Comparison of ENCODE assay signal across 16 cellular contexts in the genomic region with DNA sequence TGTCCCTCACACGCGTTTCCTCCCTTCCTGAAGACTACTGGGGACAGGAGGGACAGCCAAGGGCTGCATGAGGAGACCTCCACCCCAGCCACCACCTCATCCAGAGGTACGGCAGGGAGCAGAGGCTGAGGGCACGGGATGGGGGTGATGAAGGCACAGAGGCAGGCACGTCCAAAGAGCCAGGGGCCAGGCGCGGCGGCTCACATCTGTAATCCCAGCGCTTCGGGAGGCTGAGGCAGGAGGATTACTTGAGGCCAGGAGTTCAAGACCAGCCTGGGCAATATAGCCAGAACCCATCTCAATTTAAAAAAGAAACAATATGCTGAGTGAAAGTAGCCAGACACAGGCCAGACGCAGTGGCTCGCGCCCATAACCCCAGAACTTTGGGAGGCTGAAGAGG. TPM values are rescaled to one million over a fixed set of nuclear protein-coding genes. Genes with fewer than 3 reads are reported as not detected.
DNase-seq lines count a peak whose midpoint lies in the region; TF ChIP-seq lines count a peak whose summit lies in the region.
"Had no signal": no experiment of that assay in that cellular context is flagged by ENCODE, and none has a peak within 500 bp of the region (broad histone marks: within the 10 kb centered on the region; RNA-seq: fewer than 3 reads in every experiment).

No MANE protein-coding gene starts in this region.

- H3K9me3 Mint-ChIP-seq in H9, result no peaks in the 10 kb centered on the region
- no peaks in the 10 kb centered on the region for H3K9me3 Mint-ChIP-seq in activated T-helper 1 cell treated with anti-CD3 and anti-CD28 coated beads, Interleukin-12 subunit alpha, Interleukin-12 subunit beta, Interleukin-2, Interleukin-4 antibody, amounts not matched to agents 30 ng/mL and 10 ng/mL and 1 ng/mL, durations not matched to agents 14 hours and 24 hours and 36 hours
- no peaks in the 10 kb centered on the region for H3K9me3 Mint-ChIP-seq in activated T-cell treated with anti-CD3 and anti-CD28 coated beads, Interleukin-2, amount 50 U/mL, for 24 hours
- no peaks in the 10 kb centered on the region for H3K9me3 Mint-ChIP-seq in glutamatergic neuron (ENCODE audit: unreplicated experiment)
- H3K9me3 Mint-ChIP-seq: activated naive CD8-positive, alpha-beta T cell treated with anti-CD3 and anti-CD28 coated beads for 36 hours; naive thymus-derived CD8-positive, alpha-beta T cell had no signal

- no CpG with 5 or more reads among the region's 13 CpGs for WGBS in H9 (ENCODE audit: extremely low coverage, insufficient read length, low lambda C conversion rate)
- 92% methylated on average over 13 of the region's 13 CpGs for WGBS in hepatocyte (ENCODE audit: low lambda C conversion rate, missing lambda C conversion rate)
- 86% methylated on average over 13 of the region's 13 CpGs for WGBS in prostate gland

- H3K79me2 ChIP-seq in H9 (ENCODE audit: insufficient read depth, low read length) (no peaks in the 10 kb centered on the region), hepatocyte (peaks cover 35% of the 10 kb centered on the region)

- H2AFZ ChIP-seq in H9 (ENCODE audit: low read length), result no peak overlapping the region
- H2AFZ ChIP-seq in hepatocyte, result no peak overlapping the region

- no peak overlapping the region for H3K9ac ChIP-seq in H9 (ENCODE audit: extremely low read depth, insufficient read length, low read length)

- no peak overlapping the region for H3K56ac ChIP-seq in H9 (ENCODE audit: insufficient read length, low read depth, low read length)

- TF ChIP-seq CTCF in H9 (conservative IDR thresholded peaks at IDR 0.05) (no peak), hepatocyte (IDR thresholded peaks at IDR 0.05; ENCODE audit: poor library complexity) (no peak), prostate gland (IDR thresholded peaks at IDR 0.05) (no peak), glutamatergic neuron (IDR thresholded peaks at IDR 0.05; ENCODE audit: partially characterized antibody, unreplicated experiment) (no peak)

- H3K9me3 ChIP-seq in H9 (ENCODE audit: control insufficient read depth, low read depth, low read length) (no peaks in the 10 kb centered on the region), hepatocyte (ENCODE audit: low read depth) (no peaks in the 10 kb centered on the region), prostate gland (no peaks in the 10 kb centered on the region)
- H3K9me3 ChIP-seq: left lung had no signal

- no peak overlapping the region for H3K27ac Mint-ChIP-seq in H9
- H3K27ac Mint-ChIP-seq in activated T-helper 1 cell treated with anti-CD3 and anti-CD28 coated beads, Interleukin-12 subunit alpha, Interleukin-12 subunit beta, Interleukin-2, Interleukin-4 antibody, amounts not matched to agents 30 ng/mL and 10 ng/mL and 1 ng/mL, durations not matched to agents 14 hours and 24 hours and 36 hours, result no peak overlapping the region
- H3K27ac Mint-ChIP-seq in activated T-cell treated with anti-CD3 and anti-CD28 coated beads, Interleukin-2, amount 50 U/mL, for 24 hours, result no peak overlapping the region
- H3K27ac Mint-ChIP-seq in glutamatergic neuron (ENCODE audit: unreplicated experiment), result no peak overlapping the region
- H3K27ac Mint-ChIP-seq: activated naive CD8-positive, alpha-beta T cell treated with anti-CD3 and anti-CD28 coated beads for 36 hours had no signal

- H3K27me3 ChIP-seq in H9 (ENCODE audit: insufficient read depth, low read length) (no peaks in the 10 kb centered on the region), hepatocyte (no peaks in the 10 kb centered on the region), prostate gland (replicated peaks; ENCODE audit: insufficient read depth) (no peaks in the 10 kb centered on the region)
- H3K27me3 ChIP-seq: left lung had no signal

- H4K8ac ChIP-seq in H9 (replicated peaks; ENCODE audit: insufficient read length, low read depth, low read length), result no peak overlapping the region

- no peaks in the 10 kb centered on the region for H3K36me3 ChIP-seq in hepatocyte (replicated peaks; ENCODE audit: insufficient read depth, low read depth)
- no peaks in the 10 kb centered on the region for H3K36me3 ChIP-seq in prostate gland
- H3K36me3 ChIP-seq: left lung had no signal

- no peak overlapping the region for H3K4me3 ChIP-seq in hepatocyte
- H3K4me3 ChIP-seq in prostate gland, result no peak overlapping the region

- H4K91ac ChIP-seq in H9 (ENCODE audit: insufficient read length, low read depth, low read length), result no peak overlapping the region

- H3K18ac ChIP-seq in H9 (ENCODE audit: insufficient read length, low read depth, low read length), result no peak overlapping the region

- H3K27ac ChIP-seq in H9 (ENCODE audit: insufficient read length, low read depth, low read length) (no peak overlapping the region), hepatocyte (peak overlapping the region; percentile 51), prostate gland (peak overlapping the region; percentile 81)

- H3K4me1 ChIP-seq in H9 (ENCODE audit: insufficient read depth, low read length) (no peaks in the 10 kb centered on the region; the same call in 1 of the 2 replicates), hepatocyte (ENCODE audit: insufficient read depth) (peaks cover 30% of the 10 kb centered on the region), prostate gland (replicated peaks) (peaks cover 21% of the 10 kb centered on the region)

- peaks cover 8% of the 10 kb centered on the region for H3K23me2 ChIP-seq in H9 (ENCODE audit: insufficient read length, low read depth, low read length, poor library complexity, severe bottlenecking)

- no peak overlapping the region for H2BK15ac ChIP-seq in H9 (ENCODE audit: low read depth, low read length)

- no peaks in the 10 kb centered on the region for H4K20me1 ChIP-seq in H9 (ENCODE audit: control insufficient read depth, insufficient read depth, insufficient read length)
- H4K20me1 ChIP-seq in hepatocyte (ENCODE audit: insufficient read depth, poor library complexity, severe bottlenecking), result no peaks in the 10 kb centered on the region

- no peak overlapping the region for H3T11ph ChIP-seq in H9 (ENCODE audit: low read length)

- no peaks in the 10 kb centered on the region for H3K79me1 ChIP-seq in H9 (ENCODE audit: insufficient read depth, low read depth, low read length, poor library complexity, severe bottlenecking)

- no peak overlapping the region for H3K4ac ChIP-seq in H9 (ENCODE audit: low read depth, low read length)

- intact Hi-C loops in activated T-helper 1 cell treated with anti-CD3 and anti-CD28 coated beads, Interleukin-12 subunit alpha, Interleukin-12 subunit beta, Interleukin-2, Interleukin-4 antibody, amounts not matched to agents 30 ng/mL and 10 ng/mL and 1 ng/mL, durations not matched to agents 14 hours and 24 hours and 36 hours (cut with micrococcal nuclease), result loop anchor here (5.0 kb wide), 1 partner anchor 579 kb away; a partner anchor contains a TSS
- intact Hi-C loops in prostate gland (cut with DNase I), result no loop called here

- peaks cover 3% of the 10 kb centered on the region for H3K27me3 Mint-ChIP-seq in H9 (ENCODE audit: low read depth)
- H3K27me3 Mint-ChIP-seq in activated T-helper 1 cell treated with anti-CD3 and anti-CD28 coated beads, Interleukin-12 subunit alpha, Interleukin-12 subunit beta, Interleukin-2, Interleukin-4 antibody, amounts not matched to agents 30 ng/mL and 10 ng/mL and 1 ng/mL, durations not matched to agents 14 hours and 24 hours and 36 hours (ENCODE audit: insufficient read depth), result peaks cover 4% of the 10 kb centered on the region
- H3K27me3 Mint-ChIP-seq in activated T-cell treated with anti-CD3 and anti-CD28 coated beads, Interleukin-2, amount 50 U/mL, for 24 hours, result no peaks in the 10 kb centered on the region
- peaks cover 5% of the 10 kb centered on the region for H3K27me3 Mint-ChIP-seq in glutamatergic neuron (ENCODE audit: unreplicated experiment)
- H3K27me3 Mint-ChIP-seq: activated naive CD8-positive, alpha-beta T cell treated with anti-CD3 and anti-CD28 coated beads for 36 hours; naive thymus-derived CD8-positive, alpha-beta T cell had no signal

- no peak overlapping the region for H2AK5ac ChIP-seq in H9 (ENCODE audit: insufficient read length, low read length)

- H3K23ac ChIP-seq in H9 (ENCODE audit: insufficient read length, low read depth, low read length), result no peak overlapping the region

- H4K5ac ChIP-seq in H9 (ENCODE audit: insufficient read length, low read depth, low read length), result no peak overlapping the region

- H3K14ac ChIP-seq in H9 (ENCODE audit: insufficient read depth, low read length), result peak overlapping the region; percentile 17; the same call in 1 of the 2 replicates

- H3K9me2 ChIP-seq in hepatocyte (replicated peaks; ENCODE audit: insufficient read depth), result no peaks in the 10 kb centered on the region

- H2BK12ac ChIP-seq in H9 (ENCODE audit: insufficient read length, low read depth, low read length), result no peak overlapping the region

- H3K4me1 Mint-ChIP-seq in H9, result peaks cover 4 to 26% of the 10 kb centered on the region in 2 experiments
- no peaks in the 10 kb centered on the region for H3K4me1 Mint-ChIP-seq in activated T-helper 1 cell treated with anti-CD3 and anti-CD28 coated beads, Interleukin-12 subunit alpha, Interleukin-12 subunit beta, Interleukin-2, Interleukin-4 antibody, amounts not matched to agents 30 ng/mL and 10 ng/mL and 1 ng/mL, durations not matched to agents 14 hours and 24 hours and 36 hours (ENCODE audit: low read depth)
- H3K4me1 Mint-ChIP-seq in activated T-cell treated with anti-CD3 and anti-CD28 coated beads, Interleukin-2, amount 50 U/mL, for 24 hours (ENCODE audit: low read depth), result peaks cover 11% of the 10 kb centered on the region
- peaks cover 11% of the 10 kb centered on the region for H3K4me1 Mint-ChIP-seq in glutamatergic neuron (ENCODE audit: low read depth, unreplicated experiment)

- no peak for DNase-seq in H9
- DNase-seq in activated T-helper 1 cell treated with anti-CD3 and anti-CD28 coated beads, Interleukin-12 subunit alpha, Interleukin-12 subunit beta, Interleukin-2, Interleukin-4 antibody, amounts not matched to agents 30 ng/mL and 10 ng/mL and 1 ng/mL, durations not matched to agents 14 hours and 24 hours and 36 hours (ENCODE audit: low spot score), result no peak
- no peak for DNase-seq in hepatocyte (ENCODE audit: low spot score)
- DNase-seq in prostate gland (ENCODE audit: low spot score), result no peak
- DNase-seq in activated T-cell treated with anti-CD3 and anti-CD28 coated beads, Interleukin-2, amount 50 U/mL, for 24 hours, result no peak
- DNase-seq in glutamatergic neuron, result no peak
- no peak for DNase-seq in DMS114 treated with DMSO at 0.1 percent for 48 hours (lab: John Stamatoyannopoulos, UW; ENCODE audit: unreplicated experiment)
- no peak for DNase-seq in NK-92 treated with Interleukin-12 subunit alpha and Interleukin-12 subunit beta, amount 100 ng/mL, for 24 hours (lab: John Stamatoyannopoulos, UW)
- DNase-seq: activated CD4-positive, alpha-beta T cell treated with anti-CD3 and anti-CD28 coated beads for 4 hours; activated naive CD8-positive, alpha-beta T cell treated with anti-CD3 and anti-CD28 coated beads for 36 hours; effector CD8-positive, alpha-beta T cell; naive thymus-derived CD8-positive, alpha-beta T cell; NCI-H1048; NCI-H2171; retina had no signal

- no peaks in the 10 kb centered on the region for H3K36me3 Mint-ChIP-seq in H9 (ENCODE audit: insufficient read depth in 1 of 3, low read depth in 3 of 3)
- H3K36me3 Mint-ChIP-seq in activated T-helper 1 cell treated with anti-CD3 and anti-CD28 coated beads, Interleukin-12 subunit alpha, Interleukin-12 subunit beta, Interleukin-2, Interleukin-4 antibody, amounts not matched to agents 30 ng/mL and 10 ng/mL and 1 ng/mL, durations not matched to agents 14 hours and 24 hours and 36 hours (ENCODE audit: low read depth), result no peaks in the 10 kb centered on the region
- H3K36me3 Mint-ChIP-seq in activated T-cell treated with anti-CD3 and anti-CD28 coated beads, Interleukin-2, amount 50 U/mL, for 24 hours (ENCODE audit: low read depth), result no peaks in the 10 kb centered on the region
- no peaks in the 10 kb centered on the region for H3K36me3 Mint-ChIP-seq in glutamatergic neuron (ENCODE audit: unreplicated experiment)
- H3K36me3 Mint-ChIP-seq: activated naive CD8-positive, alpha-beta T cell treated with anti-CD3 and anti-CD28 coated beads for 36 hours; naive thymus-derived CD8-positive, alpha-beta T cell had no signal

- H2BK20ac ChIP-seq in H9 (ENCODE audit: low read depth, low read length, poor library complexity, severe bottlenecking), result no peak overlapping the region

- H3K4me2 ChIP-seq in H9 (ENCODE audit: insufficient read depth, insufficient read length, low read length) (no peak overlapping the region), hepatocyte (peak overlapping the region; percentile 51)

- H2BK5ac ChIP-seq in H9 (ENCODE audit: insufficient read length, low read length), result no peak overlapping the region

- no peak for TF ChIP-seq POLR2A in prostate gland (IDR thresholded peaks at IDR 0.05)

- peak overlapping the region in 1 of 2 experiments; percentile 40; a peak in 2 of 5 replicates for H3K4me3 Mint-ChIP-seq in H9
- peak overlapping the region; percentile 19 for H3K4me3 Mint-ChIP-seq in activated T-helper 1 cell treated with anti-CD3 and anti-CD28 coated beads, Interleukin-12 subunit alpha, Interleukin-12 subunit beta, Interleukin-2, Interleukin-4 antibody, amounts not matched to agents 30 ng/mL and 10 ng/mL and 1 ng/mL, durations not matched to agents 14 hours and 24 hours and 36 hours
- no peak overlapping the region for H3K4me3 Mint-ChIP-seq in activated T-cell treated with anti-CD3 and anti-CD28 coated beads, Interleukin-2, amount 50 U/mL, for 24 hours
- no peak overlapping the region for H3K4me3 Mint-ChIP-seq in glutamatergic neuron (ENCODE audit: unreplicated experiment)
- H3K4me3 Mint-ChIP-seq: activated naive CD8-positive, alpha-beta T cell treated with anti-CD3 and anti-CD28 coated beads for 36 hours had no signal

- H2BK120ac ChIP-seq in H9 (ENCODE audit: low read depth, low read length, poor library complexity, severe bottlenecking), result no peak overlapping the region

RNA-seq across cellular contexts. Expression of a gene that starts 3.3 kb away (rescaled TPM):
- total RNA-seq in H9 (2021) (7.1 and 8.4 TPM in 2 replicates), hepatocyte (9.8 and 16.4 TPM in 2 replicates), prostate gland (10 to 100 TPM; 31.1 to 42.0 TPM), glutamatergic neuron (ENCODE audit: unreplicated experiment) (28.0 TPM)
- total RNA-seq in activated T-helper 1 cell treated with anti-CD3 and anti-CD28 coated beads, Interleukin-12 subunit alpha, Interleukin-12 subunit beta, Interleukin-2, Interleukin-4 antibody, amounts not matched to agents 30 ng/mL and 10 ng/mL and 1 ng/mL, durations not matched to agents 14 hours and 24 hours and 36 hours, result 1.9 and 2.2 TPM in 2 replicates
- 28.2 and 34.5 TPM in 2 replicates for polyA plus RNA-seq in hepatocyte

RNA-seq across cellular contexts. Expression of a gene that starts 48.2 kb away (rescaled TPM):
- total RNA-seq in H9 (2021), result 133 and 135 TPM in 2 replicates
- 94.3 and 97.9 TPM in 2 replicates for total RNA-seq in activated T-helper 1 cell treated with anti-CD3 and anti-CD28 coated beads, Interleukin-12 subunit alpha, Interleukin-12 subunit beta, Interleukin-2, Interleukin-4 antibody, amounts not matched to agents 30 ng/mL and 10 ng/mL and 1 ng/mL, durations not matched to agents 14 hours and 24 hours and 36 hours
- 15.5 and 30.0 TPM in 2 replicates for total RNA-seq in hepatocyte
- 53.6 and 57.3 TPM in 2 replicates for polyA plus RNA-seq in hepatocyte
- 100 to 1,000 TPM in 1 of 2 donors, 10 to 100 TPM in 1; 64.9 to 146 TPM for total RNA-seq in prostate gland
- 108 TPM for total RNA-seq in glutamatergic neuron (ENCODE audit: unreplicated experiment)
